ENCODE assay signal across 24 cellular contexts in the genomic region with DNA sequence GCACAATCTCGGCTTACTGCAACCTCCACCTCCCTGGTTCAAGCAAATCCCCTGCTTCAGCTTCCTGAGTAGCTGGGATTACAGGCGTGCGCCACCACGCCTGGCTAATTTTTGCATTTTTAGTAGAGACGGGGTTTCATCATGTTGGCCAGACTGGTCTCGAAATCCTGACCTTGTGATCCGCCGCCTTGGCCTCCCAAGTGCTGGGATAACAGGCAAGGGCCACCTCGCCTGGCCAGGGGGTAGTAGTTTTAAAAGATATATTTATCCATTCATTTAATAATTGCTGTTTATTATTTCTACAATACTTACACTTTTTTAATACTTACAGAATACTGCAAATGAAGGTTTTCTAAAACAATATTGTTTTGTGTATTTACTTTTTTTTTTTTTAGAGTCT.
"Had no signal": no experiment of that assay in that cellular context is flagged by ENCODE, and none has a peak within 500 bp of the region (broad histone marks: within the 10 kb centered on the region; RNA-seq: fewer than 3 reads in every experiment).

No MANE protein-coding gene starts in this region.

- DNase-seq: colonic mucosa; cortex of kidney; effector CD8-positive, alpha-beta T cell; effector memory CD8-positive, alpha-beta T cell; endodermal cell; erythroblast; esophagus squamous epithelium; foreskin fibroblast; foreskin melanocyte; gastrocnemius medialis; glutamatergic neuron; heart left ventricle; hippocampal formation; left cardiac atrium; left lung; left ventricle myocardium superior; lower lobe of right lung; mesenchymal stem cell; midbrain had no signal

- FAIRE-seq: endometrium, islet of Langerhans, keratinocyte had no signal

- H3K27ac ChIP-seq: colonic mucosa, epithelial cell of prostate, esophagus squamous epithelium, gastrocnemius medialis, heart left ventricle, left lung, lower lobe of right lung had no signal

- ATAC-seq: effector memory CD8-positive, alpha-beta T cell; esophagus mucosa; gastrocnemius medialis; heart left ventricle; left cardiac atrium; left lung; left ventricle myocardium superior; lower lobe of right lung had no signal

- H3K4me1 ChIP-seq: colonic mucosa, esophagus squamous epithelium, gastrocnemius medialis, heart left ventricle, left lung, lower lobe of right lung had no signal

- H3K27me3 ChIP-seq: colonic mucosa, esophagus squamous epithelium, gastrocnemius medialis, heart left ventricle, left lung had no signal

- H3K4me3 ChIP-seq: colonic mucosa, esophagus squamous epithelium, gastrocnemius medialis, heart left ventricle, left lung, lower lobe of right lung had no signal

- H3K9me3 ChIP-seq: colonic mucosa, esophagus squamous epithelium, gastrocnemius medialis, left lung, lower lobe of right lung had no signal

- H3K36me3 ChIP-seq: colonic mucosa, esophagus squamous epithelium, gastrocnemius medialis, heart left ventricle, left lung, lower lobe of right lung had no signal
